1 cellular context compared by ENCODE assay signal in the genomic region with DNA sequence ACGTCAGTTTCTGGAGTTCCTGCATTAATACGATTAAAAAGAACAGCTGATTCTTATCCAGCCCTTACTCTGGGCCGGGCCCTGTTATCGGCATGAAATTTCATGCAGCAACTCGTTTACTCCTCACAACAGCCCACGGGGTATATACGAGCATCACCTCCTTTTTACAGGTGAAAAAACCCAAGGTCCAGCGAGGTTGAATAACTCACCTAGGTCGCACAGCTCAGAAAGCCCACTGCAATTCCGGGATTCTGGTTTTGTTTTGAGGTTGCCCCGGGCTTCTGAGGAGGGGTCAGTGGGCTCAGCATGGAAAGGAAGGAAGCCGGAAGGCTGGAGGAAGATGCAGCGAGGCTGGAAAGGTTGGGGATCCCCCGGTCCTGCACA.
TF ChIP-seq lines count a peak whose summit lies in the region.

No MANE protein-coding gene starts in this region.

TF ChIP-seq in HepG2, 621 proteins besides CTCF, POLR2A, EP300 and RAD21:
- TF ChIP-seq RNF2 (conservative IDR thresholded peaks at IDR 0.05; ENCODE audit: low read depth) (no peak), GATAD1 (CRISPR knock-in tag; IDR thresholded peaks at IDR 0.05) (no peak), MTF1 (CRISPR knock-in tag; IDR thresholded peaks at IDR 0.05) (no peak), ELF4 (CRISPR knock-in tag; IDR thresholded peaks at IDR 0.05; ENCODE audit: borderline replicate concordance) (no peak), NR2F1 (CRISPR knock-in tag; IDR thresholded peaks at IDR 0.05) (no peak)
- TF ChIP-seq, protein P1, sequence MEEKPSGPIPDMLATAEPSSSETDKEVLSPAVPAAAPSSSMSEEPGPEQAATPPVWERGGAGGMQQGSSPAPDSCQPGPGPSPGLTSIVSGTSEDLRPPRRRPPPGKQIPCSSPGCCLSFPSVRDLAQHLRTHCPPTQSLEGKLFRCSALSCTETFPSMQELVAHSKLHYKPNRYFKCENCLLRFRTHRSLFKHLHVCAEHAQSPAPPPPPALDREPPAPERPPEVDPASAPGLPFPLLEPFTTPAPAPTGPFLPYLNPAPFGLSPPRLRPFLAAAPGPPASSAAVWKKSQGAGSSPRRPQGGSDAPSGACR (CRISPR knock-in tag; IDR thresholded peaks at IDR 0.05): no peak
TF ChIP-seq in HepG2: peak in this region for 0.
